In the genomic region with DNA sequence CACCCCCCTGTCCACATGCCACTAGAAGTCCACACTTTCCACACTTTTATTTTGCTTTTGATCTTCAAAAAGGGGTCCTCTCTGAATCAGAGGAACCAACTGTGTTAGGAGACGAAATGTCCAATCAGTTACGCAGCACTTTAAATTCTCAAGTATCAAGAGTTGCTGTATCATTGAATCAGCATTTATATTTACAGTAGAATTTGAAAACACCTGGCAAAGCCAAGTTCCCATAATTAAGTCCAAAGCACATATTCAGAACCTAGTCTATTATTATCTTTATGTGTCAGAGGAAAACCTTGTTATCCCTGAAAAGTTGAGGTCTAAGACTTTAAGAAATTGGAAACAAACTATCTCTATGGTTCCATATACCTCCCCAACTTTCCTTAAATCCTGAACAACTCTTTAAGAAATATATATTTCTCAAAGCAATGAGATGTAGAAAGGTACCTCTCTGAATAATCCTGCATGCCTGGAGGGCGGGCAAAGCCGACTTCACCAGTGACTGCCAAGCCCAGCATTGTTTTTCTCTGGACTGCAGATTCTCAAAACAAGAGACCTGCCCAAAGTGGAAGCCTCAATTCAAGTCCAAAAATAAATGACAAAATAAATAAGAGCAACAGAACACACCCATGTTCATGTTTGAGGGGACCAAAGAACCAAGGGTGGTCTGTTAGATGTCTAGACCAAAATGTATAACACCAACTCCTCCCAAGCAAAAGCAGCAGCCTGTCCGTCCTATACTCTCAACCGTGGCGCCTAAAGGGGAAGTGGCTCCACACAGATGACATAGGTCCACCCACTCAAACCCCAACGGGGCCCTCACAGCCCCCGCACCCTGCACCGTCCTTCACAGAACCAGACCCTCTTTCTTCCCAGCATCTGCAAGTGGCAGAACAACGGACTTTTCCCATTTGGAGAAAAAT, we compare ENCODE assay signal across 8 cellular contexts.
DNase-seq lines count a peak whose midpoint lies in the region; ATAC-seq, FAIRE-seq and TF ChIP-seq lines count a peak whose summit lies in the region.

No MANE protein-coding gene starts in this region.

- H3K27ac Mint-ChIP-seq in CD4-positive, CD25-positive, alpha-beta regulatory T cell = peak overlapping the region in 2 of 3 donors; percentile 12 to 61

- WGBS in psoas muscle, 3 donors = 20 to 42% (median 29%) methylated on average over 11 of the region's 11 CpGs

- H3K79me2 ChIP-seq in PC-9 (ENCODE audit: low read depth) (peaks cover 98% of the 10 kb centered on the region), endothelial cell of umbilical vein (ENCODE audit: control insufficient read depth, insufficient read depth, low read length) (peaks cover 53% of the 10 kb centered on the region)

- DNase-seq in CD4-positive, CD25-positive, alpha-beta regulatory T cell = peak in 1 of 3 donors; percentile 8
- DNase-seq in PC-9 (no peak), endothelial cell of umbilical vein (ENCODE audit: low read depth, low spot score) (no peak), psoas muscle (no peak), GM19240 (ENCODE audit: insufficient read length, low spot score) (no peak), NCI-H2227 (lab: John Stamatoyannopoulos, UW; ENCODE audit: unreplicated experiment) (no peak)

- CTCF ChIA-PET in PC-9 (lab: Charles Lee) (interaction anchor here (0.6 kb wide), 1 partner anchor 38 kb away, joined by 3 read pairs; no protein-coding TSS in a partner anchor), endothelial cell of umbilical vein (lab: Charles Lee) (interaction anchor here (0.8 to 1.5 kb wide), 6 partner anchors 7 to 127 kb away, joined by 3 to 9 read pairs (median 4); no protein-coding TSS in a partner anchor)

- peaks cover 51% of the 10 kb centered on the region; the same call in 1 of the 2 replicates for H3F3A ChIP-seq in PC-9 (ENCODE audit: insufficient read depth, low read depth)

- no peaks in the 10 kb centered on the region for H3K27me3 ChIP-seq in CD4-positive, CD25-positive, alpha-beta regulatory T cell (ENCODE audit: control insufficient read depth, insufficient read depth, low read length)
- no peaks in the 10 kb centered on the region for H3K27me3 ChIP-seq in PC-9 (ENCODE audit: insufficient read depth, low read depth)
- no peaks in the 10 kb centered on the region for H3K27me3 ChIP-seq in endothelial cell of umbilical vein (ENCODE audit: control insufficient read depth in 2 of 2, insufficient read depth in 2 of 2, low read length in 2 of 2)
- H3K27me3 ChIP-seq in psoas muscle (ENCODE audit: insufficient read depth in 3 of 3, low read length in 2 of 3) = no peaks in the 10 kb centered on the region

- peak overlapping the region; percentile 80 for H3K9ac ChIP-seq in endothelial cell of umbilical vein (replicated peaks; ENCODE audit: extremely low read depth, insufficient read depth, low read length)

- peaks cover 11% of the 10 kb centered on the region for H3K36me3 Mint-ChIP-seq in CD4-positive, CD25-positive, alpha-beta regulatory T cell

- no peaks in the 10 kb centered on the region for H3K27me3 Mint-ChIP-seq in CD4-positive, CD25-positive, alpha-beta regulatory T cell

- intact Hi-C loops in PC-9 (cut with micrococcal nuclease; ENCODE audit: unreplicated experiment) (loop anchor here (5.0 kb wide), 2 partner anchors 59 to 79 kb away; no protein-coding TSS in a partner anchor), endothelial cell of umbilical vein (cut with micrococcal nuclease) (loop anchor here (2.0 to 5.0 kb wide), 2 partner anchors 40 to 79 kb away; no protein-coding TSS in a partner anchor), psoas muscle (cut with DNase I) (no loop called here)

- no peaks in the 10 kb centered on the region for H3K9me3 Mint-ChIP-seq in CD4-positive, CD25-positive, alpha-beta regulatory T cell

- no peak overlapping the region for H3K27ac ChIP-seq in CD4-positive, CD25-positive, alpha-beta regulatory T cell (ENCODE audit: insufficient read depth, low read length, poor library complexity, severe bottlenecking)
- peak overlapping the region; percentile 60 for H3K27ac ChIP-seq in PC-9
- peak overlapping the region; percentile 98 for H3K27ac ChIP-seq in endothelial cell of umbilical vein (ENCODE audit: insufficient read depth, low read depth, low read length)
- peak overlapping the region; percentile 77 for H3K27ac ChIP-seq in psoas muscle

- TF ChIP-seq CTCF in PC-9 (conservative IDR thresholded peaks at IDR 0.05) (no peak), endothelial cell of umbilical vein (IDR thresholded peaks at IDR 0.05; ENCODE audit: extremely low read depth in 1 of 2, insufficient read depth in 1 of 2, low read depth in 1 of 2, low read length in 2 of 2) (no peak), psoas muscle (IDR thresholded peaks at IDR 0.05) (no peak)

- no peak overlapping the region for H2AFZ ChIP-seq in PC-9
- no peak overlapping the region for H2AFZ ChIP-seq in endothelial cell of umbilical vein (ENCODE audit: low read depth, low read length)

- no peaks in the 10 kb centered on the region for H3K9me1 ChIP-seq in endothelial cell of umbilical vein (replicated peaks; ENCODE audit: control insufficient read depth, extremely low read depth, insufficient read depth, low read length)

- H4K20me1 ChIP-seq in PC-9 (ENCODE audit: insufficient read depth) = no peaks in the 10 kb centered on the region
- no peaks in the 10 kb centered on the region for H4K20me1 ChIP-seq in endothelial cell of umbilical vein (replicated peaks; ENCODE audit: control insufficient read depth, extremely low read depth, insufficient read depth, low read length)

- POLR2A ChIA-PET in PC-9 (lab: Charles Lee; ENCODE audit: unreplicated experiment) (interaction anchor here (0.5 to 0.7 kb wide), 3 partner anchors 79 to 581 kb away, joined by 3 to 5 read pairs (median 4); no protein-coding TSS in a partner anchor), endothelial cell of umbilical vein (lab: Charles Lee) (interaction anchor here (1.0 kb wide), 1 partner anchor 82 kb away, joined by 3 read pairs; a partner anchor contains a TSS)

- no peaks in the 10 kb centered on the region for H3K36me3 ChIP-seq in CD4-positive, CD25-positive, alpha-beta regulatory T cell (ENCODE audit: control insufficient read depth, insufficient read depth, low read length)
- no peaks in the 10 kb centered on the region for H3K36me3 ChIP-seq in PC-9 (ENCODE audit: low read depth)
- H3K36me3 ChIP-seq in endothelial cell of umbilical vein (ENCODE audit: control insufficient read depth in 2 of 2, extremely low read depth in 1 of 2, insufficient read depth in 2 of 2, low read length in 2 of 2) = no peaks in the 10 kb centered on the region
- H3K36me3 ChIP-seq in psoas muscle (ENCODE audit: insufficient read depth in 1 of 2, low read depth in 1 of 2) = no peaks in the 10 kb centered on the region

- dilution Hi-C loops in endothelial cell of umbilical vein (cut with MboI; ENCODE audit: extremely low pct_ligation_motif_present, low sequenced_read_pairs) = no loop called here

- ATAC-seq in CD4-positive, CD25-positive, alpha-beta regulatory T cell (ENCODE audit: low read depth in 2 of 2) = peak in 1 of 2 donors; percentile 39
- ATAC-seq in GM19455 (IDR thresholded peaks at IDR 0.05; ENCODE audit: unreplicated experiment) (peak; percentile 42), psoas muscle (peak in 1 of 4 donors; percentile 19), HG03571 (IDR thresholded peaks at IDR 0.05; ENCODE audit: unreplicated experiment) (no peak)

- peak overlapping the region in 2 of 4 donors; percentile 40 to 66 for H3K4me3 Mint-ChIP-seq in CD4-positive, CD25-positive, alpha-beta regulatory T cell

- H3K4me3 ChIP-seq in CD4-positive, CD25-positive, alpha-beta regulatory T cell (ENCODE audit: low read depth, low read length) = peak overlapping the region; percentile 10
- no peak overlapping the region for H3K4me3 ChIP-seq in PC-9
- H3K4me3 ChIP-seq in endothelial cell of umbilical vein (replicated peaks in 1 of 3; ENCODE audit: insufficient read depth in 1 of 3, low read depth in 1 of 3, low read length in 3 of 3) = peak overlapping the region in 1 of 3 experiments; percentile 33
- peak overlapping the region; percentile 25 for H3K4me3 ChIP-seq in psoas muscle

- peak overlapping the region; percentile 44 for H3K4me2 ChIP-seq in PC-9
- H3K4me2 ChIP-seq in endothelial cell of umbilical vein (ENCODE audit: insufficient read depth, low read length) = peak overlapping the region; percentile 78

- no peak for TF ChIP-seq POLR2A in endothelial cell of umbilical vein (IDR thresholded peaks at IDR 0.05; ENCODE audit: low read depth, low read length)

- BruUV-seq in PC-9 (replicated peaks; lab: Mats Ljungman, UMichigan) = no TSS peak
- BruUV-seq in endothelial cell of umbilical vein (replicated peaks; lab: Mats Ljungman, UMichigan) = TSS peak; percentile 61

- no peaks in the 10 kb centered on the region for H3K9me2 ChIP-seq in PC-9 (ENCODE audit: insufficient read depth)

- peak; percentile 72 for FAIRE-seq in endothelial cell of umbilical vein (lab: Jason Lieb, UNC)

- peaks cover 34% of the 10 kb centered on the region for H3K4me1 ChIP-seq in CD4-positive, CD25-positive, alpha-beta regulatory T cell (ENCODE audit: control insufficient read depth, insufficient read depth, low read length, poor library complexity, severe bottlenecking)
- H3K4me1 ChIP-seq in PC-9 (replicated peaks; ENCODE audit: insufficient read depth) (peaks cover 57% of the 10 kb centered on the region), endothelial cell of umbilical vein (ENCODE audit: control insufficient read depth, extremely low read depth, insufficient read depth, low read length) (peaks cover 35% of the 10 kb centered on the region), psoas muscle (peaks cover 78% of the 10 kb centered on the region)

- H3K9me3 ChIP-seq in CD4-positive, CD25-positive, alpha-beta regulatory T cell (ENCODE audit: control insufficient read depth in 2 of 2, low read length in 2 of 2) = no peaks in the 10 kb centered on the region
- no peaks in the 10 kb centered on the region for H3K9me3 ChIP-seq in PC-9 (ENCODE audit: insufficient read depth, low read depth)
- H3K9me3 ChIP-seq in endothelial cell of umbilical vein (replicated peaks; ENCODE audit: control insufficient read depth, insufficient read depth, low read length) = no peaks in the 10 kb centered on the region
- no peaks in the 10 kb centered on the region for H3K9me3 ChIP-seq in psoas muscle

- H3K4me1 Mint-ChIP-seq in CD4-positive, CD25-positive, alpha-beta regulatory T cell = peaks cover 22 to 82% (median 55%) of the 10 kb centered on the region in 4 donors

TF ChIP-seq in endothelial cell of umbilical vein, 7 proteins besides CTCF, POLR2A, EP300 and RAD21 (continues in another document):
- no peak for TF ChIP-seq EZH2 (IDR thresholded peaks at IDR 0.05; ENCODE audit: borderline replicate concordance, low read depth, low read length, severe bottlenecking)
- TF ChIP-seq JUN (IDR thresholded peaks at IDR 0.05; ENCODE audit: borderline replicate concordance, insufficient read depth, insufficient read length, low read depth) = no peak
- no peak for TF ChIP-seq POLR2AphosphoS5 (IDR thresholded peaks at IDR 0.05; ENCODE audit: insufficient read depth, low read depth, low read length)
- TF ChIP-seq GATA2 (IDR thresholded peaks at IDR 0.05; ENCODE audit: insufficient read depth, insufficient read length, low read depth, low read length) = no peak
- no peak for TF ChIP-seq FOS (IDR thresholded peaks at IDR 0.05; ENCODE audit: borderline replicate concordance, insufficient read depth, low read length)

Comparison
In these comparisons a context has a peak if more than half of its experiments do, and no peak if none do; other contexts are left out.
1. intact Hi-C loops: an anchor here in PC-9 (5.0 kb wide) and endothelial cell of umbilical vein (2.0 to 5.0 kb wide); none called in psoas muscle.